10 cellular contexts compared by ENCODE assay signal in the genomic region with DNA sequence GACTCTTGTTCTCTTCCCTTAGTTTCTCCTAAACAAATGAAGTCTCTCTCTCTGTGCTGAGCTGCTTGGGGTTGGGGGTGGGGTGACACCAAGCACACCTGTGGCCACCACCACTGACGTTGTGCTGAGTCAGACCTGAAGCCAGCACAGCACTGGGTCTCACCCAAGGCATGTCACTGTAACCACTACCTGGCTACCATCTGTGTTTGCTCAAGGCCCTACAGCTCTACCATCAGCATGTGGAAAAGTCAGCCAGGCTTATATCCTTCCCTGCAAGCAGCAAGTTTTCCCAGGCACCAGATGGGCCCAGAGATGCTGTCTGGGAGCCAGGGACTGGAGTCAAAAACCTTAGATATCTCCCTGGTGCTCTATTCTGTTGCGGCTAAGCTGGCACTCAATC. TPM values are rescaled to one million over a fixed set of nuclear protein-coding genes. Genes with fewer than 3 reads are reported as not detected.
A peak's percentile ranks its signal among the peaks of the same experiment; 100 is the strongest.
DNase-seq lines count a peak whose midpoint lies in the region; ATAC-seq and TF ChIP-seq lines count a peak whose summit lies in the region.
"Had no signal": no experiment of that assay in that cellular context is flagged by ENCODE, and none has a peak within 500 bp of the region (broad histone marks: within the 10 kb centered on the region; RNA-seq: fewer than 3 reads in every experiment).

No MANE protein-coding gene starts in this region.

- H3K27me3 ChIP-seq in left lung: no peaks in the 10 kb centered on the region
- no peaks in the 10 kb centered on the region for H3K27me3 ChIP-seq in gastroesophageal sphincter

- H3K27ac ChIP-seq in OCI-LY7 (ENCODE audit: low read depth, low read length, poor library complexity, severe bottlenecking) (no peak overlapping the region), left lung (no peak overlapping the region), gastroesophageal sphincter (no peak overlapping the region)

- WGBS in gastroesophageal sphincter (ENCODE audit: low coverage in 1 of 2), 2 donors: no CpG with 5 or more reads among the region's 2 CpGs

- H3K4me2 ChIP-seq in OCI-LY7 (ENCODE audit: low read length): no peak overlapping the region

- TF ChIP-seq CTCF in OCI-LY7 (conservative IDR thresholded peaks at IDR 0.05; ENCODE audit: low read length) (no peak), left lung (IDR thresholded peaks at IDR 0.05) (no peak), gastroesophageal sphincter (IDR thresholded peaks at IDR 0.05) (no peak)

- CTCF ChIA-PET in OCI-LY7 (lab: Charles Lee; ENCODE audit: unreplicated experiment): no interaction called here

- H3K9me3 ChIP-seq in OCI-LY7 (ENCODE audit: low read length) (no peaks in the 10 kb centered on the region), left lung (no peaks in the 10 kb centered on the region), gastroesophageal sphincter (no peaks in the 10 kb centered on the region)

- H3K27me3 Mint-ChIP-seq in activated naive CD8-positive, alpha-beta T cell treated with anti-CD3 and anti-CD28 coated beads, Interleukin-2, amount 50 U/mL, for 24 hours: peaks cover 3% of the 10 kb centered on the region

- H3K4me1 ChIP-seq in OCI-LY7 (ENCODE audit: insufficient read depth, low read length, poor library complexity, severe bottlenecking) (no peaks in the 10 kb centered on the region), left lung (peaks cover 0 to 8% of the 10 kb centered on the region in 2 donors), gastroesophageal sphincter (peaks cover 0 to 16% (median 0%) of the 10 kb centered on the region in 3 donors)

- no peak for TF ChIP-seq EP300 in gastroesophageal sphincter (IDR thresholded peaks at IDR 0.05)

- ATAC-seq in GM18498 (IDR thresholded peaks at IDR 0.05; ENCODE audit: unreplicated experiment): peak; percentile 51
- peak; percentile 66 for ATAC-seq in GM19455 (IDR thresholded peaks at IDR 0.05; ENCODE audit: unreplicated experiment)
- ATAC-seq in HG03159 (IDR thresholded peaks at IDR 0.05; ENCODE audit: unreplicated experiment): peak; percentile 48
- ATAC-seq in activated naive CD8-positive, alpha-beta T cell treated with anti-CD3 and anti-CD28 coated beads, Interleukin-2, amount 50 U/mL, for 24 hours: peak; percentile 57
- no peak for ATAC-seq in left lung
- no peak for ATAC-seq in gastroesophageal sphincter

- intact Hi-C loops in OCI-LY7 (cut with micrococcal nuclease; ENCODE audit: unreplicated experiment) (no loop called here), left lung (cut with DNase I) (no loop called here)

- TF ChIP-seq POLR2A in gastroesophageal sphincter (IDR thresholded peaks at IDR 0.05): no peak

- H3K4me3 ChIP-seq in OCI-LY7 (ENCODE audit: low read depth, low read length, poor library complexity, severe bottlenecking) (no peak overlapping the region), left lung (no peak overlapping the region), gastroesophageal sphincter (no peak overlapping the region)

- no peak overlapping the region for H2AFZ ChIP-seq in OCI-LY7 (ENCODE audit: low read length)

- H3K4me3 Mint-ChIP-seq in activated naive CD8-positive, alpha-beta T cell treated with anti-CD3 and anti-CD28 coated beads, Interleukin-2, amount 50 U/mL, for 24 hours: no peak overlapping the region

- no peaks in the 10 kb centered on the region for H3K36me3 Mint-ChIP-seq in activated naive CD8-positive, alpha-beta T cell treated with anti-CD3 and anti-CD28 coated beads, Interleukin-2, amount 50 U/mL, for 24 hours (ENCODE audit: low read depth)

- H3K27ac Mint-ChIP-seq in activated naive CD8-positive, alpha-beta T cell treated with anti-CD3 and anti-CD28 coated beads, Interleukin-2, amount 50 U/mL, for 24 hours: no peak overlapping the region

- no peaks in the 10 kb centered on the region for H3K79me2 ChIP-seq in OCI-LY7 (ENCODE audit: insufficient read depth, low read depth, low read length)

- no TSS peak for BruUV-seq in OCI-LY7 (replicated peaks; lab: Mats Ljungman, UMichigan)

- H3K9me2 ChIP-seq in OCI-LY7 (ENCODE audit: insufficient read depth, low read length): no peaks in the 10 kb centered on the region

- POLR2A ChIA-PET in OCI-LY7 (lab: Charles Lee): no interaction called here

- H3K36me3 ChIP-seq in OCI-LY7 (ENCODE audit: insufficient read depth, low read length): no peaks in the 10 kb centered on the region
- H3K36me3 ChIP-seq in left lung: no peaks in the 10 kb centered on the region
- no peaks in the 10 kb centered on the region for H3K36me3 ChIP-seq in gastroesophageal sphincter

- DNase-seq in activated naive CD8-positive, alpha-beta T cell treated with anti-CD3 and anti-CD28 coated beads, Interleukin-2, amount 50 U/mL, for 24 hours: no peak
- DNase-seq in GOT3 (lab: John Stamatoyannopoulos, UW) (no peak), OCI-LY7 (ENCODE audit: low spot score) (no peak), left lung (no peak)
- DNase-seq: NCI-H187 had no signal

- no peaks in the 10 kb centered on the region for H3K4me1 Mint-ChIP-seq in activated naive CD8-positive, alpha-beta T cell treated with anti-CD3 and anti-CD28 coated beads, Interleukin-2, amount 50 U/mL, for 24 hours

- no peaks in the 10 kb centered on the region for H4K20me1 ChIP-seq in OCI-LY7 (ENCODE audit: insufficient read depth, low read length)

- no peaks in the 10 kb centered on the region for H3K9me3 Mint-ChIP-seq in activated naive CD8-positive, alpha-beta T cell treated with anti-CD3 and anti-CD28 coated beads, Interleukin-2, amount 50 U/mL, for 24 hours

RNA-seq across cellular contexts. Expression of a gene that starts 6.9 kb away (rescaled TPM):
- total RNA-seq in OCI-LY7 (2014; rRNA removed; shearing (Covaris generic)): not detected in 2 replicates
- total RNA-seq in OCI-LY7 (2022) (not detected in 2 replicates), left lung (10 to 100 TPM in 1 of 2 donors, 1 to 10 TPM in 1; 3.4 to 31.6 TPM), gastroesophageal sphincter (1 to 10 TPM in 2 of 4 donors, not detected in 2; 1.7 to 2.1 TPM)
- total RNA-seq: endothelial cell of umbilical vein had no signal

RNA-seq across cellular contexts. Expression of a gene that starts 9.1 kb away (rescaled TPM):
- 0.13 TPM in 1 of 2 replicates, not detected in the other for total RNA-seq in OCI-LY7 (2014; rRNA removed; shearing (Covaris generic))
- total RNA-seq in OCI-LY7 (2022) (not detected in 2 replicates), left lung (1 to 10 TPM; 1.1 to 4.1 TPM), gastroesophageal sphincter (under 1 TPM in 2 of 4 donors, not detected in 2; 0.13 to 0.31 TPM)
- total RNA-seq: endothelial cell of umbilical vein had no signal

RNA-seq across cellular contexts. Expression of a gene that starts 19.5 kb away (rescaled TPM):
- total RNA-seq in OCI-LY7 (2014; rRNA removed; shearing (Covaris generic)): not detected in 2 replicates
- 0.40 TPM in 1 of 2 replicates, not detected in the other for total RNA-seq in OCI-LY7 (2022)
- 1 to 10 TPM in 1 of 2 donors, under 1 TPM in 1; 0.41 to 1.9 TPM for total RNA-seq in left lung
- under 1 TPM in 1 of 4 donors, not detected in 3; 0.59 TPM for total RNA-seq in gastroesophageal sphincter

RNA-seq across cellular contexts. Expression of a gene that starts 25.6 kb away (rescaled TPM):
- total RNA-seq in OCI-LY7 (2014; rRNA removed; shearing (Covaris generic)): 21.4 and 23.0 TPM in 2 replicates
- total RNA-seq in OCI-LY7 (2022) (42.7 and 46.7 TPM in 2 replicates), left lung (10 to 100 TPM; 26.2 to 35.9 TPM), gastroesophageal sphincter (10 to 100 TPM; 35.0 to 42.5 (median 35.7) TPM)

RNA-seq across cellular contexts. Expression of a gene that starts 58.1 kb away (rescaled TPM):
- not detected in 2 replicates for total RNA-seq in OCI-LY7 (2014; rRNA removed; shearing (Covaris generic))
- total RNA-seq in OCI-LY7 (2022) (not detected in 2 replicates), left lung (not detected), gastroesophageal sphincter (10 to 100 TPM in 2 of 4 donors, 1 to 10 TPM in 2; 2.3 to 22.6 (median 7.8) TPM)
- total RNA-seq: endothelial cell of umbilical vein had no signal

Comparison
In these comparisons a context has a peak if more than half of its experiments do, and no peak if none do; other contexts are left out.
1. ATAC-seq: peak in GM18498 (single experiment), GM19455 (single experiment), HG03159 (single experiment) and activated naive CD8-positive, alpha-beta T cell treated with anti-CD3 and anti-CD28 coated beads, Interleukin-2, amount 50 U/mL, for 24 hours (single experiment); none in left lung (single experiment) and gastroesophageal sphincter (single experiment).